1 cellular context compared by ENCODE assay signal in genomic region chr7:101507791-101508252, GRCh38.
TF ChIP-seq lines count a peak whose summit lies in the region.

No MANE protein-coding gene starts in this region.

TF ChIP-seq in K562, 482 proteins besides CTCF, POLR2A, EP300 and RAD21 (continued from another document):
- TF ChIP-seq ETV1 (tag; conservative IDR thresholded peaks at IDR 0.05; ENCODE audit: low read depth) (0 out of 2 replicates have a peak, but pooled peaks have one; percentile 17), RCOR1 (IDR thresholded peaks at IDR 0.05; ENCODE audit: borderline replicate concordance in 1 of 2, low read depth in 2 of 2, low read length in 2 of 2) (peak in 1 of 2 experiments; percentile 59; a peak in 1 of 4 replicates), CC2D1A (IDR thresholded peaks at IDR 0.05) (0 out of 2 replicates have a peak, but pooled peaks have one; percentile 38), JUND (IDR thresholded peaks at IDR 0.05; ENCODE audit: borderline replicate concordance, low read depth, low read length) (peak; percentile 51; the same call in 1 of the 2 replicates), JUND (tag; IDR thresholded peaks at IDR 0.05; ENCODE audit: borderline replicate concordance, low read depth, low read length) (no peak), HNRNPK (IDR thresholded peaks at IDR 0.05; ENCODE audit: low read depth, low read length, poor library complexity, severe bottlenecking) (no peak), MNT (conservative IDR thresholded peaks at IDR 0.05) (no peak), USF1 (CRISPR knock-in tag; IDR thresholded peaks at IDR 0.05) (peak; percentile 49), ARID3A (IDR thresholded peaks at IDR 0.05; ENCODE audit: borderline replicate concordance, low read depth, low read length) (peak; percentile 100), CSDE1 (IDR thresholded peaks at IDR 0.05) (no peak), CBX2 (IDR thresholded peaks at IDR 0.05; ENCODE audit: insufficient read depth, low read length, poor library complexity, severe bottlenecking) (no peak), HMGN3 (IDR thresholded peaks at IDR 0.05; ENCODE audit: borderline replicate concordance, extremely low read depth, insufficient read length, low read depth, low read length) (no peak), CEBPG (CRISPR knock-in tag; IDR thresholded peaks at IDR 0.05) (peak; percentile 38; the same call in 1 of the 2 replicates), CEBPG (tag; conservative IDR thresholded peaks at IDR 0.05 in 1 of 2, IDR thresholded peaks at IDR 0.05 in 1 of 2) (no peak), RAD51 (IDR thresholded peaks at IDR 0.05; ENCODE audit: borderline replicate concordance, low read depth) (peak; percentile 54; the same call in 1 of the 2 replicates), GATAD2B (IDR thresholded peaks at IDR 0.05; ENCODE audit: borderline replicate concordance) (no peak), CBX1 (IDR thresholded peaks at IDR 0.05; ENCODE audit: low read depth) (peak; percentile 75; the same call in 1 of the 2 replicates), CTCFL (IDR thresholded peaks at IDR 0.05; ENCODE audit: borderline replicate concordance, insufficient read depth, low read depth, low read length, poor library complexity, severe bottlenecking) (peak; percentile 86), ZNF695 (CRISPR knock-in tag; IDR thresholded peaks at IDR 0.05) (no peak), USF2 (CRISPR knock-in tag; IDR thresholded peaks at IDR 0.05) (peak; percentile 38), CTBP1 (IDR thresholded peaks at IDR 0.05; ENCODE audit: borderline replicate concordance) (peak; percentile 19; the same call in 1 of the 2 replicates), SMC3 (conservative IDR thresholded peaks at IDR 0.05; ENCODE audit: insufficient read depth, low read depth, low read length) (peak; percentile 78)
